In genomic region chr17:79192503-79193500, GRCh38 we compare ENCODE assay signal across 9 cellular contexts.
DNase-seq lines count a peak whose midpoint lies in the region; ATAC-seq and TF ChIP-seq lines count a peak whose summit lies in the region.
"Had no signal": no experiment of that assay in that cellular context is flagged by ENCODE, and none has a peak within 500 bp of the region (broad histone marks: within the 10 kb centered on the region; RNA-seq: fewer than 3 reads in every experiment).

No MANE protein-coding gene starts in this region.

- TF ChIP-seq CTCF in uterus (IDR thresholded peaks at IDR 0.05) = no peak
- no peak for TF ChIP-seq CTCF in esophagus muscularis mucosa (IDR thresholded peaks at IDR 0.05)

- H3K27me3 Mint-ChIP-seq in activated T-cell treated with anti-CD3 and anti-CD28 coated beads, Interleukin-2, amount 50 U/mL, for 72 hours (ENCODE audit: low read depth) = peaks cover 26% of the 10 kb centered on the region

- H3K27me3 ChIP-seq in uterus (no peaks in the 10 kb centered on the region), esophagus muscularis mucosa (peaks cover 0 to 81% (median 6%) of the 10 kb centered on the region in 4 donors)

- H3K9me3 ChIP-seq in iPS-18c (ENCODE audit: control insufficient read depth, insufficient read depth, low read length) (no peaks in the 10 kb centered on the region), uterus (no peaks in the 10 kb centered on the region), esophagus muscularis mucosa (no peaks in the 10 kb centered on the region)

- H3K4me3 ChIP-seq in iPS-18c (ENCODE audit: insufficient read depth, low read depth, low read length) (peak overlapping the region; percentile 34), uterus (no peak overlapping the region), esophagus muscularis mucosa (no peak overlapping the region)
- H3K4me3 ChIP-seq: PC-9 had no signal

- no peaks in the 10 kb centered on the region for H3K4me1 ChIP-seq in uterus
- H3K4me1 ChIP-seq in esophagus muscularis mucosa = no peaks in the 10 kb centered on the region

- no peak overlapping the region for H3K27ac Mint-ChIP-seq in activated T-cell treated with anti-CD3 and anti-CD28 coated beads, Interleukin-2, amount 50 U/mL, for 72 hours

- H3K36me3 ChIP-seq in uterus (no peaks in the 10 kb centered on the region), esophagus muscularis mucosa (no peaks in the 10 kb centered on the region)

- H3K4me3 Mint-ChIP-seq in activated T-cell treated with anti-CD3 and anti-CD28 coated beads, Interleukin-2, amount 50 U/mL, for 72 hours = no peak overlapping the region

- TF ChIP-seq EP300 in esophagus muscularis mucosa (IDR thresholded peaks at IDR 0.05) = no peak

- H3K36me3 Mint-ChIP-seq in activated T-cell treated with anti-CD3 and anti-CD28 coated beads, Interleukin-2, amount 50 U/mL, for 72 hours (ENCODE audit: insufficient read depth in 2 of 2) = no peaks in the 10 kb centered on the region

- TF ChIP-seq POLR2A in uterus (IDR thresholded peaks at IDR 0.05) (no peak), esophagus muscularis mucosa (IDR thresholded peaks at IDR 0.05; ENCODE audit: low read depth) (no peak)

- WGBS in esophagus muscularis mucosa = 19% methylated on average over 22 of the region's 23 CpGs

- DNase-seq in AG20443 (ENCODE audit: low spot score) (peak; percentile 80), HuH-7 (ENCODE audit: low spot score) (peak; percentile 83), uterus (no peak), esophagus muscularis mucosa (ENCODE audit: extremely low spot score) (no peak), GOT3 (lab: John Stamatoyannopoulos, UW) (no peak), NCI-H524 treated with DMSO at 0.1 percent for 48 hours (lab: John Stamatoyannopoulos, UW) (no peak)
- DNase-seq in activated T-cell treated with anti-CD3 and anti-CD28 coated beads, Interleukin-2, amount 50 U/mL, for 72 hours = peak; percentile 16 to 27

- ATAC-seq in activated T-cell treated with anti-CD3 and anti-CD28 coated beads, Interleukin-2, amount 50 U/mL, for 72 hours (replicated peaks in 1 of 2) = no peak

- H3K27ac ChIP-seq in uterus (no peak overlapping the region), esophagus muscularis mucosa (replicated peaks in 1 of 4) (no peak overlapping the region)
- H3K27ac ChIP-seq: PC-9 had no signal

- no peaks in the 10 kb centered on the region for H3K4me1 Mint-ChIP-seq in activated T-cell treated with anti-CD3 and anti-CD28 coated beads, Interleukin-2, amount 50 U/mL, for 72 hours (ENCODE audit: low read depth)

- intact Hi-C loops in uterus (cut with DNase I; ENCODE audit: low total_unique reads) = no loop called here
- intact Hi-C loops in esophagus muscularis mucosa (cut with DNase I) = no loop called here

- H3K9me3 Mint-ChIP-seq in activated T-cell treated with anti-CD3 and anti-CD28 coated beads, Interleukin-2, amount 50 U/mL, for 72 hours = no peaks in the 10 kb centered on the region

Comparison
In these comparisons a context has a peak if more than half of its experiments do, and no peak if none do; other contexts are left out.
1. DNase-seq: peak in AG20443 (single experiment), HuH-7 (single experiment) and activated T-cell treated with anti-CD3 and anti-CD28 coated beads, Interleukin-2, amount 50 U/mL, for 72 hours (2 of 2); none in uterus (0 of 2), esophagus muscularis mucosa (single experiment), GOT3 (single experiment) and NCI-H524 treated with DMSO at 0.1 percent for 48 hours (single experiment).